Comparison of ENCODE assay signal across 23 cellular contexts in the genomic region with DNA sequence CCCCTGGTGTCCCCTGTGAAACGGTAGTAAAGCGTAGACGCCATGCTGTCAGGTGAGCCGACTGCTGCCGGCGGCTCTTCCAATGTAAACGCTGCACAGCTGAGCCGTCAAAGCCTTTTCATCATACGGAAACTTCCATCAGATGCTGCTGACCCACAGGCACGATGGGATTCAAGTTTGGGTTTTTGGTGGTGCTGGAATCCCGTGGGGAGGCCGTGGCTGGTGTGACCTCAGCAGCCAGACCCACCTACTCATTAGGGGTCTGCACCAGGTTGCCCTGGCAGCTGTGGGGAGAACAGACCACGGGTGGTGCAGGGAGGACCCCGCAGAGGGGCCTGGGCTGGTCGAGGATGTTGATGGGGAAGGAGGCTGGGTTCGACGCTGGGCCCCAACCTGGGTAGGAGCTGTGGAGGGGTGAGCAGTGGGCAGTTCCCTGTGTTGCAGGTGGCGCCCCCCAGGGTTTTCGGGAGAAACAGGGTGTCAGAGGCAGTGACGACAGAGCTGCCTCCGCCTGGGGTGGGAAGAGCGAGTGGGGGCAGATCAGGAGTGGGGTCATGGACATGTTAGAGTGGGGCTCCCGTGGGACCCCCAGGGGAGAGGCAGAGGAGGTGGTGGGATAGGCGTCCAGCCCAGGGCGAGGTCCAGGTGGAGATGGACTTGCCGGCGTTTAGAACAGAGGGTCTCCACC. TPM values are rescaled to one million over a fixed set of nuclear protein-coding genes. Genes with fewer than 3 reads are reported as not detected.
"Had no signal": no experiment of that assay in that cellular context is flagged by ENCODE, and none has a peak within 500 bp of the region (broad histone marks: within the 10 kb centered on the region; RNA-seq: fewer than 3 reads in every experiment).

No MANE protein-coding gene starts in this region.

- H3K9me3 Mint-ChIP-seq: activated CD4-positive, alpha-beta T cell treated with anti-CD3 and anti-CD28 coated beads, Interleukin-2, amount 10 ng/mL, durations not matched to agents 24 days and 14 days; activated T-helper 17 cell treated with anti-CD3 and anti-CD28 coated beads, Interleukin-2, amount 50 U/mL, for 72 hours; dendritic cell treated with granulocyte-macrophage colony-stimulating factor and Interleukin-4, amounts not matched to agents 40 ng/mL and 50 ng/mL, for 4 days; nephron; T-helper 1 cell treated with Interleukin-12 subunit alpha and Interleukin-12 subunit beta and Interleukin-4 antibody, amounts not matched to agents 30 μg/mL and 1 μg/mL, for 36 hours; WTC11 had no signal

- FAIRE-seq: TTC549 had no signal

- H3K4me3 ChIP-seq: gastrocnemius medialis, heart right ventricle, lower lobe of right lung, psoas muscle, tibial nerve had no signal

- H3K9me3 ChIP-seq: gastrocnemius medialis, heart right ventricle, lower lobe of right lung, psoas muscle, tibial nerve had no signal

- H3K4me1 ChIP-seq: gastrocnemius medialis, psoas muscle had no signal

- H3K4me3 Mint-ChIP-seq: activated CD4-positive, alpha-beta T cell treated with anti-CD3 and anti-CD28 coated beads, Interleukin-2, amount 10 ng/mL, durations not matched to agents 24 days and 14 days; activated T-helper 17 cell treated with anti-CD3 and anti-CD28 coated beads, Interleukin-2, amount 50 U/mL, for 72 hours; dendritic cell treated with granulocyte-macrophage colony-stimulating factor and Interleukin-4, amounts not matched to agents 40 ng/mL and 50 ng/mL, for 4 days; endodermal cell; nephron; T-helper 1 cell treated with Interleukin-12 subunit alpha and Interleukin-12 subunit beta and Interleukin-4 antibody, amounts not matched to agents 30 μg/mL and 1 μg/mL, for 36 hours; WTC11 had no signal

- DNase-seq: activated CD4-positive, alpha-beta T cell treated with anti-CD3 and anti-CD28 coated beads, Interleukin-2, amount 10 ng/mL, durations not matched to agents 24 days and 14 days; activated naive CD4-positive, alpha-beta T cell treated with Interleukin-2 at 50 U/mL for 16 hours; anterior cingulate cortex; cerebellar nuclear complex; endodermal cell; erythroblast; gastrocnemius medialis; heart right ventricle; left cardiac atrium; lower lobe of right lung; psoas muscle; stimulated activated naive CD4-positive, alpha-beta T cell treated with Interleukin-2 at 50 U/mL for 16 hours; substantia nigra had no signal

- H3K4me1 Mint-ChIP-seq: endodermal cell, nephron, WTC11 had no signal

- ATAC-seq: activated T-helper 17 cell treated with anti-CD3 and anti-CD28 coated beads, Interleukin-2, amount 50 U/mL, for 72 hours; gastrocnemius medialis; heart right ventricle; left cardiac atrium; lower lobe of right lung; psoas muscle; sciatic nerve; WTC11 had no signal

- H3K27ac Mint-ChIP-seq: activated CD4-positive, alpha-beta T cell treated with anti-CD3 and anti-CD28 coated beads, Interleukin-2, amount 10 ng/mL, durations not matched to agents 24 days and 14 days; activated T-helper 17 cell treated with anti-CD3 and anti-CD28 coated beads, Interleukin-2, amount 50 U/mL, for 72 hours; dendritic cell treated with granulocyte-macrophage colony-stimulating factor and Interleukin-4, amounts not matched to agents 40 ng/mL and 50 ng/mL, for 4 days; endodermal cell; nephron; T-helper 1 cell treated with Interleukin-12 subunit alpha and Interleukin-12 subunit beta and Interleukin-4 antibody, amounts not matched to agents 30 μg/mL and 1 μg/mL, for 36 hours; WTC11 had no signal

- H3K27ac ChIP-seq: gastrocnemius medialis, heart right ventricle, lower lobe of right lung, psoas muscle, tibial nerve had no signal

RNA-seq across cellular contexts. Expression of a gene that starts 6.6 kb away (rescaled TPM):
- total RNA-seq: activated CD8-positive, alpha-beta memory T cell treated with anti-CD3 and anti-CD28 coated beads for 36 hours; gastrocnemius medialis; sciatic nerve had no signal

RNA-seq across cellular contexts. Expression of a gene that starts 14.5 kb away (rescaled TPM):
- total RNA-seq: activated CD4-positive, alpha-beta T cell treated with anti-CD3 and anti-CD28 coated beads, Interleukin-2, amount 10 ng/mL, durations not matched to agents 24 days and 14 days; activated CD8-positive, alpha-beta memory T cell treated with anti-CD3 and anti-CD28 coated beads for 36 hours; activated T-helper 17 cell treated with anti-CD3 and anti-CD28 coated beads, Interleukin-2, amount 50 U/mL, for 72 hours; endodermal cell; gastrocnemius medialis; heart right ventricle; left cardiac atrium; lower lobe of right lung; osteocyte; psoas muscle; sciatic nerve; tibial nerve; WTC11 had no signal
- polyA plus RNA-seq: heart right ventricle, psoas muscle had no signal
